In genomic region chr5:181222630-181223040, GRCh38 we compare ENCODE assay signal across 8 cellular contexts. TPM values are rescaled to one million over a fixed set of nuclear protein-coding genes. Genes with fewer than 3 reads are reported as not detected.
DNase-seq lines count a peak whose midpoint lies in the region; ATAC-seq, FAIRE-seq and TF ChIP-seq lines count a peak whose summit lies in the region.

No MANE protein-coding gene starts in this region.

- intact Hi-C loops in pancreas (cut with DNase I): no loop called here

- H3K27ac ChIP-seq in Peyer's patch (peak overlapping the region; percentile 93 to 96 (median 94)), pancreas (peak overlapping the region; percentile 79 to 93 (median 90))

- peaks cover 0 to 9% (median 0%) of the 10 kb centered on the region in 3 donors for H3K36me3 ChIP-seq in Peyer's patch
- H3K36me3 ChIP-seq in pancreas: no peaks in the 10 kb centered on the region

- peak; percentile 3 for ATAC-seq in GM18873 (IDR thresholded peaks at IDR 0.05; ENCODE audit: low FRiP score, unreplicated experiment)
- ATAC-seq in esophagus mucosa: peak; percentile 2
- ATAC-seq in pancreas: peak; percentile 10 to 25 (median 17)

- DNase-seq in Peyer's patch (no peak), pancreas (no peak), OCI-M1 (lab: John Stamatoyannopoulos, UW) (no peak), mesenteric fat pad (ENCODE audit: low spot score) (no peak), OCI-M2 (lab: John Stamatoyannopoulos, UW; ENCODE audit: unreplicated experiment) (no peak), HTR-8/SVneo (ENCODE audit: insufficient read length, low spot score) (no peak)

- 0 to 1% methylated on average over 18 of the region's 18 CpGs for WGBS in pancreas, 2 donors

- no peak for FAIRE-seq in pancreas (lab: Jason Lieb, UNC)
- no peak for FAIRE-seq in HTR-8/SVneo (lab: Jason Lieb, UNC)

- H3K9me3 ChIP-seq in Peyer's patch (no peaks in the 10 kb centered on the region), pancreas (no peaks in the 10 kb centered on the region)

- TF ChIP-seq CTCF in Peyer's patch (IDR thresholded peaks at IDR 0.05) (peak in 1 of 6 experiments; percentile 42), pancreas (IDR thresholded peaks at IDR 0.05) (no peak)

- H3K4me3 ChIP-seq in Peyer's patch (peak overlapping the region; percentile 71 to 83 (median 79)), pancreas (peak overlapping the region; percentile 59 to 93 (median 74))

- H3K4me1 ChIP-seq in Peyer's patch (peaks cover 0 to 22% (median 4%) of the 10 kb centered on the region in 4 donors), pancreas (peaks cover 0 to 10% (median 0%) of the 10 kb centered on the region in 3 donors)

- H3K27me3 ChIP-seq in Peyer's patch (no peaks in the 10 kb centered on the region), pancreas (no peaks in the 10 kb centered on the region)

- no peak for TF ChIP-seq POLR2A in Peyer's patch (IDR thresholded peaks at IDR 0.05)

RNA-seq across cellular contexts. Expression of gene TRIM41, which starts 0.4 kb away (rescaled TPM):
- total RNA-seq in Peyer's patch: 10 to 100 TPM; 13.7 to 31.4 (median 21.8) TPM
- total RNA-seq in esophagus mucosa: 16.4 TPM
- 10 to 100 TPM; 11.4 to 22.1 (median 12.1) TPM for total RNA-seq in pancreas
- polyA plus RNA-seq in pancreas: 10 to 100 TPM; 17.3 to 28.7 TPM
- 22.1 TPM for total RNA-seq in mesenteric fat pad

RNA-seq across cellular contexts. Expression of gene TRIM7, which starts 17.6 kb away (rescaled TPM):
- total RNA-seq in Peyer's patch (1 to 10 TPM in 3 of 4 donors, under 1 TPM in 1; 0.88 to 2.6 (median 2.2) TPM), esophagus mucosa (36.9 TPM), pancreas (10 to 100 TPM in 1 of 6 donors, 1 to 10 TPM in 5; 1.9 to 11.1 (median 3.9) TPM), mesenteric fat pad (3.0 TPM)
- polyA plus RNA-seq in pancreas: 1 to 10 TPM; 2.4 to 3.0 TPM

RNA-seq across cellular contexts. Expression of gene RACK1, which starts 21.1 kb away (rescaled TPM):
- total RNA-seq in Peyer's patch (1,000 to 10,000 TPM; 1,067 to 1,931 (median 1,321) TPM), esophagus mucosa (1,941 TPM), pancreas (1,000 to 10,000 TPM in 5 of 6 donors, 100 to 1,000 TPM in 1; 974 to 1,629 (median 1,266) TPM), mesenteric fat pad (1,262 TPM)
- polyA plus RNA-seq in pancreas: 1,000 to 10,000 TPM; 1,162 to 1,304 TPM

RNA-seq across cellular contexts. Expression of gene TRIM52, which starts 38.3 kb away (rescaled TPM):
- total RNA-seq in Peyer's patch (10 to 100 TPM; 15.6 to 23.1 (median 20.3) TPM), esophagus mucosa (2.7 TPM), pancreas (10 to 100 TPM in 1 of 6 donors, 1 to 10 TPM in 5; 5.6 to 10.4 (median 7.4) TPM), mesenteric fat pad (9.5 TPM)
- polyA plus RNA-seq in pancreas: 10 to 100 TPM; 12.8 to 18.1 TPM
